In genomic region chr13:74021507-74021906, GRCh38 we compare ENCODE assay signal across 29 cellular contexts.
"Had no signal": no experiment of that assay in that cellular context is flagged by ENCODE, and none has a peak within 500 bp of the region (broad histone marks: within the 10 kb centered on the region; RNA-seq: fewer than 3 reads in every experiment).

No MANE protein-coding gene starts in this region.

- H3K9me3 ChIP-seq: breast epithelium, esophagus squamous epithelium, spleen, thoracic aorta, upper lobe of left lung had no signal

- H3K4me3 ChIP-seq: breast epithelium, esophagus squamous epithelium, spleen, thoracic aorta, upper lobe of left lung had no signal

- H3K4me1 ChIP-seq: breast epithelium, esophagus squamous epithelium, upper lobe of left lung had no signal

- H3K27me3 Mint-ChIP-seq: activated naive CD4-positive, alpha-beta T cell treated with anti-CD3 and anti-CD28 coated beads, Interleukin-2, amount 50 U/mL, for 24 hours; activated naive CD8-positive, alpha-beta T cell treated with anti-CD3 and anti-CD28 coated beads, Interleukin-2, amount 50 U/mL, for 24 hours; activated T-cell treated with anti-CD3 and anti-CD28 coated beads, Interleukin-2, amount 50 U/mL, for 24 hours; activated T-helper 17 cell treated with anti-CD3 and anti-CD28 coated beads, Interleukin-2, amount 50 U/mL, for 72 hours; dendritic cell treated with granulocyte-macrophage colony-stimulating factor and Interleukin-4, amounts not matched to agents 40 ng/mL and 50 ng/mL, for 4 days; naive thymus-derived CD8-positive, alpha-beta T cell had no signal

- H3K27ac ChIP-seq: breast epithelium, epithelial cell of prostate, esophagus squamous epithelium, spleen, thoracic aorta, upper lobe of left lung, VCaP had no signal

- H3K27ac Mint-ChIP-seq: activated naive CD4-positive, alpha-beta T cell treated with anti-CD3 and anti-CD28 coated beads, Interleukin-2, amount 50 U/mL, for 24 hours; activated T-cell treated with anti-CD3 and anti-CD28 coated beads, Interleukin-2, amount 50 U/mL, for 24 hours; activated T-helper 17 cell treated with anti-CD3 and anti-CD28 coated beads, Interleukin-2, amount 50 U/mL, for 72 hours; dendritic cell treated with granulocyte-macrophage colony-stimulating factor and Interleukin-4, amounts not matched to agents 40 ng/mL and 50 ng/mL, for 4 days; mesothelial cell of epicardium had no signal

- H3K4me3 Mint-ChIP-seq: activated naive CD4-positive, alpha-beta T cell treated with anti-CD3 and anti-CD28 coated beads, Interleukin-2, amount 50 U/mL, for 24 hours; activated naive CD8-positive, alpha-beta T cell treated with anti-CD3 and anti-CD28 coated beads, Interleukin-2, amount 50 U/mL, for 24 hours; activated T-cell treated with anti-CD3 and anti-CD28 coated beads, Interleukin-2, amount 50 U/mL, for 24 hours; activated T-helper 17 cell treated with anti-CD3 and anti-CD28 coated beads, Interleukin-2, amount 50 U/mL, for 72 hours; dendritic cell treated with granulocyte-macrophage colony-stimulating factor and Interleukin-4, amounts not matched to agents 40 ng/mL and 50 ng/mL, for 4 days; mesothelial cell of epicardium had no signal

- DNase-seq: activated CD4-positive, alpha-beta T cell treated with anti-CD3 and anti-CD28 coated beads for 4 hours; activated CD4-positive, alpha-beta T cell treated with anti-CD3 and anti-CD28 coated beads, Interleukin-2, amount 50 U/mL, for 4 hours; activated CD8-positive, alpha-beta memory T cell treated with anti-CD3 and anti-CD28 coated beads, Interleukin-2, amount 50 U/mL, for 4 hours; activated naive CD8-positive, alpha-beta T cell treated with anti-CD3 and anti-CD28 coated beads, Interleukin-2, amount 50 U/mL, for 24 hours; activated T-cell treated with anti-CD3 and anti-CD28 coated beads, Interleukin-2, amount 50 U/mL, for 24 hours; amygdala; central memory CD4-positive, alpha-beta T cell; esophagus squamous epithelium; foreskin melanocyte; islet precursor cell; mammary epithelial cell; naive thymus-derived CD8-positive, alpha-beta T cell; posterior cingulate gyrus; right cardiac atrium; spleen; stimulated activated CD4-positive, alpha-beta T cell treated with anti-CD3 and anti-CD28 coated beads, Interleukin-2, amount 100 ng/mL, for 48 hours; stimulated activated naive CD4-positive, alpha-beta T cell treated with Interleukin-2 at 50 U/mL for 16 hours; T-helper 1 cell; upper lobe of left lung had no signal

- H3K36me3 ChIP-seq: breast epithelium, esophagus squamous epithelium, thoracic aorta, upper lobe of left lung had no signal

- H3K27me3 ChIP-seq: breast epithelium, esophagus squamous epithelium, spleen, upper lobe of left lung had no signal

- ATAC-seq: activated naive CD8-positive, alpha-beta T cell treated with anti-CD3 and anti-CD28 coated beads, Interleukin-2, amount 50 U/mL, for 24 hours; activated T-helper 17 cell treated with anti-CD3 and anti-CD28 coated beads, Interleukin-2, amount 50 U/mL, for 72 hours; naive thymus-derived CD8-positive, alpha-beta T cell; right cardiac atrium had no signal

- FAIRE-seq: endometrium, TTC549 had no signal
